Comparison of ENCODE assay signal across 2 cellular contexts in genomic region chr10:56745490-56745889, GRCh38.
TF ChIP-seq lines count a peak whose summit lies in the region.

No MANE protein-coding gene starts in this region.

TF ChIP-seq in GM23338, 12 proteins besides CTCF, POLR2A, EP300 and RAD21 (continued from another document):
- TF ChIP-seq ZNF462 (CRISPR knock-in tag; IDR thresholded peaks at IDR 0.05) (no peak), REST (IDR thresholded peaks at IDR 0.05; ENCODE audit: unreplicated experiment) (no peak), ETS1 (IDR thresholded peaks at IDR 0.05) (no peak), EZH2 (IDR thresholded peaks at IDR 0.05; ENCODE audit: low read depth, unreplicated experiment) (no peak), EZH2phosphoT487 (IDR thresholded peaks at IDR 0.05; ENCODE audit: unreplicated experiment) (no peak)
TF ChIP-seq in GM23338: peak in this region for 0.

TF ChIP-seq in WTC11, 78 proteins besides CTCF, POLR2A, EP300 and RAD21 (continued from another document):
- TF ChIP-seq NR3C1 (CRISPR knock-in tag; conservative IDR thresholded peaks at IDR 0.05; ENCODE audit: low read depth) (no peak), IRF2 (CRISPR knock-in tag; IDR thresholded peaks at IDR 0.05; ENCODE audit: borderline replicate concordance, low read depth) (no peak), E2F4 (CRISPR knock-in tag; IDR thresholded peaks at IDR 0.05; ENCODE audit: borderline replicate concordance, low read depth) (no peak), CDX4 (CRISPR knock-in tag; IDR thresholded peaks at IDR 0.05; ENCODE audit: borderline replicate concordance) (no peak)
TF ChIP-seq in WTC11: peak in this region for 0.
